20 cellular contexts compared by ENCODE assay signal in the genomic region with DNA sequence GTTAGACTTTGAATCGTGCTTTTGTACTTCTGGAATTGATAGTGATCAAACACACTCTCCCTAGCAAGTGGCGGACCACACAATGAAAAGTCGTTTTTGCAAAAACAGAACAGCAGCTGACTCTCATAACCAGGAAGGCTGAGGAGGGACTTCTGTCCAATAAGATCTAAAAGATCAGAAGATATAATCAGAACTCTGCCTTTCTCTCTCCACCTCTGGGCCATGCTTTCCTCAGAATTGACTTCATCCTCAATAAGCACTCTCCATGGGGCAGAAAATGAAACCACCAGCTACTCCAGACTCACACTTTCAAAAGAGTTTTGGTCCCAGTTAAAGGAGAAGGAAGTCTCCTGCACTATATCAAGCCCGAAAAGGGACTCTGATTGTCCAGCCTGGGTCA. TPM values are rescaled to one million over a fixed set of nuclear protein-coding genes. Genes with fewer than 3 reads are reported as not detected.
DNase-seq lines count a peak whose midpoint lies in the region; ATAC-seq and TF ChIP-seq lines count a peak whose summit lies in the region.
"Had no signal": no experiment of that assay in that cellular context is flagged by ENCODE, and none has a peak within 500 bp of the region (broad histone marks: within the 10 kb centered on the region; RNA-seq: fewer than 3 reads in every experiment).

No MANE protein-coding gene starts in this region.

- 0 out of 2 replicates have a peak overlapping the region, but pooled peaks have one; percentile 14 for H3K4me2 ChIP-seq in PC-3 (ENCODE audit: low read length)

- H3K9me3 Mint-ChIP-seq in CD8-positive, alpha-beta T cell: peaks cover 32% of the 10 kb centered on the region
- H3K9me3 Mint-ChIP-seq in naive thymus-derived CD4-positive, alpha-beta T cell: peaks cover 2 to 74% (median 21%) of the 10 kb centered on the region in 11 donors
- no peaks in the 10 kb centered on the region for H3K9me3 Mint-ChIP-seq in osteocyte (ENCODE audit: unreplicated experiment)

- no peaks in the 10 kb centered on the region for H4K20me1 ChIP-seq in PC-3 (ENCODE audit: low read length)

- no peaks in the 10 kb centered on the region for H3K79me2 ChIP-seq in PC-3 (ENCODE audit: low read length)

- no peaks in the 10 kb centered on the region for H3K9me2 ChIP-seq in PC-3 (replicated peaks; ENCODE audit: low read length)

- H3K27me3 ChIP-seq in CD8-positive, alpha-beta T cell (ENCODE audit: insufficient read depth, low read length): no peaks in the 10 kb centered on the region
- H3K27me3 ChIP-seq in PC-3 (ENCODE audit: low read length): no peaks in the 10 kb centered on the region
- no peaks in the 10 kb centered on the region for H3K27me3 ChIP-seq in dorsolateral prefrontal cortex
- no peaks in the 10 kb centered on the region for H3K27me3 ChIP-seq in naive thymus-derived CD4-positive, alpha-beta T cell (ENCODE audit: control insufficient read depth in 2 of 2, insufficient read depth in 2 of 2, low read length in 2 of 2)
- H3K27me3 ChIP-seq: ascending aorta, MG63 had no signal

- intact Hi-C loops in CD8-positive, alpha-beta T cell (cut with DNase I, micrococcal nuclease): no loop called here
- intact Hi-C loops in PC-3 (cut with micrococcal nuclease): loop anchor here (2.0 to 5.0 kb wide), 2 partner anchors 53 to 74 kb away; no protein-coding TSS in a partner anchor
- intact Hi-C loops in dorsolateral prefrontal cortex (cut with DNase I): no loop called here
- intact Hi-C loops in naive thymus-derived CD4-positive, alpha-beta T cell (cut with micrococcal nuclease): no loop called here
- intact Hi-C loops in Right ventricle myocardium inferior (cut with DNase I): no loop called here

- H3K36me3 ChIP-seq in CD8-positive, alpha-beta T cell (ENCODE audit: insufficient read depth, low read length): no peaks in the 10 kb centered on the region
- no peaks in the 10 kb centered on the region for H3K36me3 ChIP-seq in PC-3 (ENCODE audit: low read depth, low read length)
- H3K36me3 ChIP-seq in naive thymus-derived CD4-positive, alpha-beta T cell (ENCODE audit: control insufficient read depth in 2 of 3, insufficient read depth in 3 of 3, low read length in 3 of 3): no peaks in the 10 kb centered on the region
- H3K36me3 ChIP-seq: ascending aorta, MG63 had no signal

- H3F3A ChIP-seq in PC-3 (ENCODE audit: low read length, unreplicated experiment): no peaks in the 10 kb centered on the region

- POLR2A ChIA-PET in CD8-positive, alpha-beta T cell (lab: Charles Lee): no interaction called here
- POLR2A ChIA-PET in PC-3 (lab: Charles Lee; ENCODE audit: unreplicated experiment): no interaction called here
- POLR2A ChIA-PET in naive thymus-derived CD4-positive, alpha-beta T cell (lab: Charles Lee): interaction anchor here (0.6 kb wide), 1 partner anchor 84 kb away, joined by 4 read pairs; no protein-coding TSS in a partner anchor

- TF ChIP-seq CTCF in CD8-positive, alpha-beta T cell (IDR thresholded peaks at IDR 0.05): no peak
- TF ChIP-seq CTCF in PC-3 (conservative IDR thresholded peaks at IDR 0.05; ENCODE audit: low read depth, low read length) (no peak), dorsolateral prefrontal cortex (IDR thresholded peaks at IDR 0.05 in 54 of 56, conservative IDR thresholded peaks at IDR 0.05 in 2 of 56; ENCODE audit: low read depth in 1 of 56, partially characterized antibody in 56 of 56) (no peak), osteocyte (IDR thresholded peaks at IDR 0.05) (no peak)

- H3K4me3 ChIP-seq in CD8-positive, alpha-beta T cell (ENCODE audit: low read depth, low read length): no peak overlapping the region
- H3K4me3 ChIP-seq in PC-3 (ENCODE audit: low read length) (no peak overlapping the region), dorsolateral prefrontal cortex (peak overlapping the region in 38 of 59 donors; percentile 0 to 58 (median 26))
- no peak overlapping the region for H3K4me3 ChIP-seq in naive thymus-derived CD4-positive, alpha-beta T cell (ENCODE audit: low read length)
- H3K4me3 ChIP-seq: ascending aorta, MG63, skin epidermis had no signal

- ATAC-seq in CD8-positive, alpha-beta T cell: no peak
- ATAC-seq in PC-3 (no peak), Right ventricle myocardium inferior (no peak), GM21717 (IDR thresholded peaks at IDR 0.05; ENCODE audit: unreplicated experiment) (no peak)
- peak; percentile 32 for ATAC-seq in naive thymus-derived CD4-positive, alpha-beta T cell
- ATAC-seq: activated CD8-positive, alpha-beta memory T cell treated with anti-CD3 and anti-CD28 coated beads, Interleukin-2, amount 10 ng/mL, durations not matched to agents 7 days and 5 days had no signal

- no peak overlapping the region for H3K4me3 Mint-ChIP-seq in CD8-positive, alpha-beta T cell
- H3K4me3 Mint-ChIP-seq in naive thymus-derived CD4-positive, alpha-beta T cell: no peak overlapping the region
- no peak overlapping the region for H3K4me3 Mint-ChIP-seq in osteocyte (ENCODE audit: unreplicated experiment)
- H3K4me3 Mint-ChIP-seq: activated CD8-positive, alpha-beta memory T cell treated with anti-CD3 and anti-CD28 coated beads, Interleukin-2, amount 10 ng/mL, durations not matched to agents 7 days and 5 days had no signal

- no peaks in the 10 kb centered on the region for H3K27me3 Mint-ChIP-seq in CD8-positive, alpha-beta T cell (ENCODE audit: low read depth)
- H3K27me3 Mint-ChIP-seq in naive thymus-derived CD4-positive, alpha-beta T cell: peaks cover 0 to 3% (median 0%) of the 10 kb centered on the region in 5 donors
- no peaks in the 10 kb centered on the region for H3K27me3 Mint-ChIP-seq in osteocyte (ENCODE audit: unreplicated experiment)
- H3K27me3 Mint-ChIP-seq: activated CD8-positive, alpha-beta memory T cell treated with anti-CD3 and anti-CD28 coated beads, Interleukin-2, amount 10 ng/mL, durations not matched to agents 7 days and 5 days had no signal

- no peaks in the 10 kb centered on the region for H3K4me1 ChIP-seq in CD8-positive, alpha-beta T cell (ENCODE audit: insufficient read depth, low read length)
- peaks cover 34% of the 10 kb centered on the region for H3K4me1 ChIP-seq in PC-3 (ENCODE audit: insufficient read depth, low read length)
- no peaks in the 10 kb centered on the region for H3K4me1 ChIP-seq in naive thymus-derived CD4-positive, alpha-beta T cell (ENCODE audit: control insufficient read depth in 2 of 2, insufficient read depth in 2 of 2, low read length in 2 of 2)
- H3K4me1 ChIP-seq: ascending aorta had no signal

- peak overlapping the region; percentile 39; the same call in 1 of the 2 replicates for H2AFZ ChIP-seq in PC-3 (ENCODE audit: low read length)

- H3K27ac Mint-ChIP-seq in CD8-positive, alpha-beta T cell: peak overlapping the region; percentile 12
- H3K27ac Mint-ChIP-seq in naive thymus-derived CD4-positive, alpha-beta T cell: peak overlapping the region in 1 of 9 donors; percentile 54
- no peak overlapping the region for H3K27ac Mint-ChIP-seq in osteocyte (ENCODE audit: unreplicated experiment)
- H3K27ac Mint-ChIP-seq: activated CD8-positive, alpha-beta memory T cell treated with anti-CD3 and anti-CD28 coated beads, Interleukin-2, amount 10 ng/mL, durations not matched to agents 7 days and 5 days had no signal

- H3K9me3 ChIP-seq in CD8-positive, alpha-beta T cell (ENCODE audit: low read length): no peaks in the 10 kb centered on the region
- H3K9me3 ChIP-seq in PC-3 (ENCODE audit: low read length): no peaks in the 10 kb centered on the region
- peaks cover 0 to 4% (median 0%) of the 10 kb centered on the region in 3 experiments for H3K9me3 ChIP-seq in naive thymus-derived CD4-positive, alpha-beta T cell (ENCODE audit: control insufficient read depth in 2 of 3, low read length in 3 of 3)

- no peak for DNase-seq in CD8-positive, alpha-beta T cell
- DNase-seq in PC-3 (no peak), dorsolateral prefrontal cortex (no peak), Right ventricle myocardium inferior (ENCODE audit: missing footprints) (no peak), NCI-H146 treated with DMSO at 0.1 percent for 48 hours (lab: John Stamatoyannopoulos, UW; ENCODE audit: unreplicated experiment) (no peak), osteocyte (ENCODE audit: extremely low spot score, unreplicated experiment) (no peak)
- DNase-seq in naive thymus-derived CD4-positive, alpha-beta T cell: no peak
- DNase-seq: activated CD4-positive, CD25-positive, alpha-beta regulatory T cell; activated CD8-positive, alpha-beta memory T cell treated with anti-CD3 and anti-CD28 coated beads, Interleukin-2, amount 10 ng/mL, durations not matched to agents 7 days and 5 days; activated gamma-delta T cell treated with Interleukin-2 at 50 U/mL for 16 hours; COR-L47; cortex of kidney; GDM1; kidney; MG63; NCI-H1930; NCI-H524 had no signal

- H3K9ac ChIP-seq in PC-3 (ENCODE audit: low read length): peak overlapping the region; percentile 93

- H3K27ac ChIP-seq in CD8-positive, alpha-beta T cell (ENCODE audit: low read depth, low read length): no peak overlapping the region
- peak overlapping the region; percentile 98 for H3K27ac ChIP-seq in PC-3 (ENCODE audit: low read length)
- peak overlapping the region in 49 of 59 donors; percentile 2 to 81 (median 44) for H3K27ac ChIP-seq in dorsolateral prefrontal cortex
- H3K27ac ChIP-seq in naive thymus-derived CD4-positive, alpha-beta T cell (ENCODE audit: low read depth, low read length): no peak overlapping the region
- H3K27ac ChIP-seq: ascending aorta had no signal

- no TSS peak for BruUV-seq in PC-3 (replicated peaks; lab: Mats Ljungman, UMichigan)

- H3K36me3 Mint-ChIP-seq in CD8-positive, alpha-beta T cell: peaks cover 11% of the 10 kb centered on the region
- peaks cover 4 to 38% (median 16%) of the 10 kb centered on the region in 5 donors for H3K36me3 Mint-ChIP-seq in naive thymus-derived CD4-positive, alpha-beta T cell
- no peaks in the 10 kb centered on the region for H3K36me3 Mint-ChIP-seq in osteocyte (ENCODE audit: unreplicated experiment)

- CTCF ChIA-PET in CD8-positive, alpha-beta T cell (lab: Charles Lee): no interaction called here
- CTCF ChIA-PET in PC-3 (lab: Charles Lee): no interaction called here
- CTCF ChIA-PET in naive thymus-derived CD4-positive, alpha-beta T cell (lab: Charles Lee): no interaction called here

- H3K4me1 Mint-ChIP-seq in CD8-positive, alpha-beta T cell (ENCODE audit: low read depth): peaks cover 2% of the 10 kb centered on the region
- peaks cover 0 to 8% (median 0%) of the 10 kb centered on the region in 7 donors for H3K4me1 Mint-ChIP-seq in naive thymus-derived CD4-positive, alpha-beta T cell
- H3K4me1 Mint-ChIP-seq in osteocyte (ENCODE audit: unreplicated experiment): peaks cover 5% of the 10 kb centered on the region

RNA-seq across cellular contexts. Expression of gene SAMD13, which starts 55.3 kb away (rescaled TPM):
- not detected for total RNA-seq in CD8-positive, alpha-beta T cell
- total RNA-seq in PC-3 (2014; rRNA removed): 1.1 and 2.2 TPM in 2 replicates
- total RNA-seq in dorsolateral prefrontal cortex: 1 to 10 TPM; 1.1 to 8.0 (median 3.2) TPM
- under 1 TPM in 3 of 5 experiments, not detected in 2; 0.27 to 0.75 (median 0.51) TPM for total RNA-seq in naive thymus-derived CD4-positive, alpha-beta T cell
- under 1 TPM; 0.41 to 0.43 TPM for polyA plus RNA-seq in naive thymus-derived CD4-positive, alpha-beta T cell
- total RNA-seq in Right ventricle myocardium inferior: 1.5 TPM
- 0.81 and 0.99 TPM in 2 replicates for total RNA-seq in osteocyte
- total RNA-seq: ascending aorta had no signal

Comparison
In these comparisons a context has a peak if more than half of its experiments do, and no peak if none do; other contexts are left out.
1. H3K27ac ChIP-seq: peak in PC-3 (single experiment) and dorsolateral prefrontal cortex (49 of 59); none in CD8-positive, alpha-beta T cell (single experiment) and naive thymus-derived CD4-positive, alpha-beta T cell (single experiment).
2. H3K4me3 ChIP-seq: peak in dorsolateral prefrontal cortex (38 of 59); none in CD8-positive, alpha-beta T cell (single experiment), PC-3 (single experiment) and naive thymus-derived CD4-positive, alpha-beta T cell (single experiment).